Comparison of ENCODE assay signal across 8 cellular contexts in genomic region chr3:46440531-46441294, GRCh38. TPM values are rescaled to one million over a fixed set of nuclear protein-coding genes. Genes with fewer than 3 reads are reported as not detected.
DNase-seq lines count a peak whose midpoint lies in the region; ATAC-seq and TF ChIP-seq lines count a peak whose summit lies in the region.

No MANE protein-coding gene starts in this region.

- H3K4me1 Mint-ChIP-seq in activated T-cell treated with anti-CD3 and anti-CD28 coated beads, Interleukin-2, amount 50 U/mL, for 4 hours (ENCODE audit: low read depth) = peaks cover 21% of the 10 kb centered on the region
- H3K4me1 Mint-ChIP-seq in activated CD4-positive, alpha-beta memory T cell treated with anti-CD3 and anti-CD28 coated beads, Interleukin-2, amount 10 ng/mL, durations not matched to agents 7 days and 5 days = peaks cover 32% of the 10 kb centered on the region
- peaks cover 20% of the 10 kb centered on the region for H3K4me1 Mint-ChIP-seq in stimulated activated naive CD8-positive, alpha-beta T cell treated with anti-CD3 and anti-CD28 coated beads, Interleukin-15, amount 100 ng/mL, for 72 hours

- no peak for DNase-seq in activated T-cell treated with anti-CD3 and anti-CD28 coated beads, Interleukin-2, amount 50 U/mL, for 4 hours
- DNase-seq in activated T-cell treated with anti-CD3 and anti-CD28 coated beads, Interleukin-2, amount 50 U/mL, for 1 hour = no peak
- DNase-seq in activated CD4-positive, alpha-beta memory T cell treated with anti-CD3 and anti-CD28 coated beads, Interleukin-2, amount 10 ng/mL, durations not matched to agents 7 days and 5 days = peak; percentile 63
- peak; percentile 14 to 51 for DNase-seq in stimulated activated naive CD8-positive, alpha-beta T cell treated with anti-CD3 and anti-CD28 coated beads, Interleukin-15, amount 100 ng/mL, for 72 hours
- DNase-seq in Ammon's horn (ENCODE audit: low spot score) = no peak
- no peak for DNase-seq in HuH-7 (ENCODE audit: low spot score)
- no peak for DNase-seq in WERI-Rb-1

- CTCF ChIA-PET in activated CD4-positive, alpha-beta memory T cell treated with anti-CD3 and anti-CD28 coated beads, Interleukin-2, amount 10 ng/mL, durations not matched to agents 7 days and 5 days (lab: Charles Lee) = no interaction called here

- no peak for TF ChIP-seq CTCF in WERI-Rb-1 (IDR thresholded peaks at IDR 0.05; ENCODE audit: low read depth, low read length)

- no peaks in the 10 kb centered on the region for H3K36me3 Mint-ChIP-seq in activated T-cell treated with anti-CD3 and anti-CD28 coated beads, Interleukin-2, amount 50 U/mL, for 4 hours (ENCODE audit: insufficient read depth)
- H3K36me3 Mint-ChIP-seq in activated CD4-positive, alpha-beta memory T cell treated with anti-CD3 and anti-CD28 coated beads, Interleukin-2, amount 10 ng/mL, durations not matched to agents 7 days and 5 days (ENCODE audit: low read depth) = no peaks in the 10 kb centered on the region

- POLR2A ChIA-PET in activated CD4-positive, alpha-beta memory T cell treated with anti-CD3 and anti-CD28 coated beads, Interleukin-2, amount 10 ng/mL, durations not matched to agents 7 days and 5 days (lab: Charles Lee) = no interaction called here

- peak; percentile 93 to 94 for ATAC-seq in activated T-cell treated with anti-CD3 and anti-CD28 coated beads, Interleukin-2, amount 50 U/mL, for 4 hours
- ATAC-seq in HG03378 (IDR thresholded peaks at IDR 0.05; ENCODE audit: unreplicated experiment) = peak; percentile 67
- ATAC-seq in stimulated activated naive CD8-positive, alpha-beta T cell treated with anti-CD3 and anti-CD28 coated beads, Interleukin-15, amount 100 ng/mL, for 72 hours = peak; percentile 100

- H3K27ac Mint-ChIP-seq in activated CD4-positive, alpha-beta memory T cell treated with anti-CD3 and anti-CD28 coated beads, Interleukin-2, amount 10 ng/mL, durations not matched to agents 7 days and 5 days = no peak overlapping the region
- no peak overlapping the region for H3K27ac Mint-ChIP-seq in stimulated activated naive CD8-positive, alpha-beta T cell treated with anti-CD3 and anti-CD28 coated beads, Interleukin-15, amount 100 ng/mL, for 72 hours

- no peak overlapping the region for H3K27ac ChIP-seq in WERI-Rb-1

- no peaks in the 10 kb centered on the region for H3K27me3 Mint-ChIP-seq in activated T-cell treated with anti-CD3 and anti-CD28 coated beads, Interleukin-2, amount 50 U/mL, for 4 hours (ENCODE audit: low read depth)
- H3K27me3 Mint-ChIP-seq in activated CD4-positive, alpha-beta memory T cell treated with anti-CD3 and anti-CD28 coated beads, Interleukin-2, amount 10 ng/mL, durations not matched to agents 7 days and 5 days = no peaks in the 10 kb centered on the region
- no peaks in the 10 kb centered on the region for H3K27me3 Mint-ChIP-seq in stimulated activated naive CD8-positive, alpha-beta T cell treated with anti-CD3 and anti-CD28 coated beads, Interleukin-15, amount 100 ng/mL, for 72 hours

- H3K36me3 ChIP-seq in WERI-Rb-1 = no peaks in the 10 kb centered on the region

- H3K27me3 ChIP-seq in WERI-Rb-1 (ENCODE audit: insufficient read depth, low read depth, severe bottlenecking) = peaks cover under 1% of the 10 kb centered on the region

- no peaks in the 10 kb centered on the region for H3K9me3 Mint-ChIP-seq in activated T-cell treated with anti-CD3 and anti-CD28 coated beads, Interleukin-2, amount 50 U/mL, for 4 hours
- H3K9me3 Mint-ChIP-seq in activated CD4-positive, alpha-beta memory T cell treated with anti-CD3 and anti-CD28 coated beads, Interleukin-2, amount 10 ng/mL, durations not matched to agents 7 days and 5 days = no peaks in the 10 kb centered on the region
- H3K9me3 Mint-ChIP-seq in stimulated activated naive CD8-positive, alpha-beta T cell treated with anti-CD3 and anti-CD28 coated beads, Interleukin-15, amount 100 ng/mL, for 72 hours = no peaks in the 10 kb centered on the region

- no peak overlapping the region for H3K4me3 ChIP-seq in WERI-Rb-1 (ENCODE audit: low read depth, low read length)

- no peak overlapping the region for H3K4me3 Mint-ChIP-seq in activated T-cell treated with anti-CD3 and anti-CD28 coated beads, Interleukin-2, amount 50 U/mL, for 4 hours
- no peak overlapping the region for H3K4me3 Mint-ChIP-seq in activated CD4-positive, alpha-beta memory T cell treated with anti-CD3 and anti-CD28 coated beads, Interleukin-2, amount 10 ng/mL, durations not matched to agents 7 days and 5 days
- H3K4me3 Mint-ChIP-seq in stimulated activated naive CD8-positive, alpha-beta T cell treated with anti-CD3 and anti-CD28 coated beads, Interleukin-15, amount 100 ng/mL, for 72 hours = peak overlapping the region in 1 of 2 donors; percentile 1

- H3K9me3 ChIP-seq in WERI-Rb-1 (ENCODE audit: severe bottlenecking) = no peaks in the 10 kb centered on the region

RNA-seq across cellular contexts. Expression of gene LTF, which starts 24.0 kb away (rescaled TPM):
- total RNA-seq in activated T-cell treated with anti-CD3 and anti-CD28 coated beads, Interleukin-2, amount 50 U/mL, for 4 hours = not detected
- not detected for total RNA-seq in activated CD4-positive, alpha-beta memory T cell treated with anti-CD3 and anti-CD28 coated beads, Interleukin-2, amount 10 ng/mL, durations not matched to agents 7 days and 5 days

RNA-seq across cellular contexts. Expression of gene CCRL2, which starts 33.7 kb away (rescaled TPM):
- 1 to 10 TPM in 1 of 3 donors, under 1 TPM in 2; 0.43 to 1.3 (median 0.76) TPM for total RNA-seq in activated T-cell treated with anti-CD3 and anti-CD28 coated beads, Interleukin-2, amount 50 U/mL, for 4 hours
- total RNA-seq in activated CD4-positive, alpha-beta memory T cell treated with anti-CD3 and anti-CD28 coated beads, Interleukin-2, amount 10 ng/mL, durations not matched to agents 7 days and 5 days = 1 to 10 TPM; 5.4 to 6.2 TPM

RNA-seq across cellular contexts. Expression of gene RTP3, which starts 57.1 kb away (rescaled TPM):
- not detected for total RNA-seq in activated T-cell treated with anti-CD3 and anti-CD28 coated beads, Interleukin-2, amount 50 U/mL, for 4 hours
- not detected for total RNA-seq in activated CD4-positive, alpha-beta memory T cell treated with anti-CD3 and anti-CD28 coated beads, Interleukin-2, amount 10 ng/mL, durations not matched to agents 7 days and 5 days

Comparison
In these comparisons a context has a peak if more than half of its experiments do, and no peak if none do; other contexts are left out.
1. DNase-seq: peak in activated CD4-positive, alpha-beta memory T cell treated with anti-CD3 and anti-CD28 coated beads, Interleukin-2, amount 10 ng/mL, durations not matched to agents 7 days and 5 days (single experiment) and stimulated activated naive CD8-positive, alpha-beta T cell treated with anti-CD3 and anti-CD28 coated beads, Interleukin-15, amount 100 ng/mL, for 72 hours (2 of 2); none in activated T-cell treated with anti-CD3 and anti-CD28 coated beads, Interleukin-2, amount 50 U/mL, for 4 hours (single experiment), activated T-cell treated with anti-CD3 and anti-CD28 coated beads, Interleukin-2, amount 50 U/mL, for 1 hour (single experiment), Ammon's horn (single experiment), HuH-7 (single experiment) and WERI-Rb-1 (single experiment).
2. Peak in every context shown above with its lines, with median percentiles within 50 percentile points of each other: ATAC-seq.